16 cellular contexts compared by ENCODE assay signal in the genomic region with DNA sequence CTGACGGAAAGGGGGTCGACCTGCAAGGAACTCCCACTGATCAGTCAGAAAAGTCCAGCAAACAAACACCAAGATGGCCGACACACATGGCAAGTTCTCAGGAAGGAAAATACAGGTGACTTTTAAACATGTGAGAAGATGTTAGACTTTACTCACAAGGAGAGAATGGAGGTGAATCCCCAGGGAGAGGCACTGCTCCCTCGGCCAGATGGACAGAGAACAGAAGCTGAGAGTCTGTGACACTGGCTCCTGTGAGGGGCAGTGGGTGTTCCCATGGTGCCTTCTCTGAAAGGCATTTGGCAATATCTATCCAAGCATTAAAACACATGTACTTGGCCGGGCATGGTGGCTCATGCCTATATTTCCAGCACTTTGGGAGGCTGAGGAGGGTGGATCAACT.
"Had no signal": no experiment of that assay in that cellular context is flagged by ENCODE, and none has a peak within 500 bp of the region (broad histone marks: within the 10 kb centered on the region; RNA-seq: fewer than 3 reads in every experiment).

No MANE protein-coding gene starts in this region.

- ATAC-seq: activated CD8-positive, alpha-beta T cell treated with anti-CD3 and anti-CD28 coated beads for 36 hours; activated T-cell treated with anti-CD3 and anti-CD28 coated beads, Interleukin-2, amount 50 U/mL, for 72 hours had no signal

- H3K4me3 Mint-ChIP-seq: activated CD8-positive, alpha-beta T cell treated with anti-CD3 and anti-CD28 coated beads for 36 hours; activated T-cell treated with anti-CD3 and anti-CD28 coated beads, Interleukin-2, amount 50 U/mL, for 72 hours; nephron had no signal

- H3K27me3 ChIP-seq: upper lobe of left lung had no signal

- H3K27ac Mint-ChIP-seq: activated CD8-positive, alpha-beta T cell treated with anti-CD3 and anti-CD28 coated beads for 36 hours; activated T-cell treated with anti-CD3 and anti-CD28 coated beads, Interleukin-2, amount 50 U/mL, for 72 hours; nephron had no signal

- H3K36me3 ChIP-seq: upper lobe of left lung had no signal

- DNase-seq: activated CD4-positive, alpha-beta T cell treated with anti-CD3 and anti-CD28 coated beads for 4 hours; activated CD8-positive, alpha-beta memory T cell treated with anti-CD3 and anti-CD28 coated beads, Interleukin-2, amount 50 U/mL, for 4 hours; activated CD8-positive, alpha-beta T cell treated with anti-CD3 and anti-CD28 coated beads for 36 hours; activated gamma-delta T cell treated with Interleukin-2 at 50 U/mL for 16 hours; activated T-cell treated with anti-CD3 and anti-CD28 coated beads, Interleukin-2, amount 50 U/mL, for 72 hours; central memory CD4-positive, alpha-beta T cell; cortex of kidney; effector CD8-positive, alpha-beta T cell; hypothalamus; mammary epithelial cell; occipital lobe; T-helper 1 cell; upper lobe of left lung had no signal

- H3K27ac ChIP-seq: VCaP had no signal

- H3K4me3 ChIP-seq: skin epidermis, upper lobe of left lung had no signal

- H3K9me3 Mint-ChIP-seq: nephron had no signal
